ENCODE assay signal across 19 cellular contexts in the genomic region with DNA sequence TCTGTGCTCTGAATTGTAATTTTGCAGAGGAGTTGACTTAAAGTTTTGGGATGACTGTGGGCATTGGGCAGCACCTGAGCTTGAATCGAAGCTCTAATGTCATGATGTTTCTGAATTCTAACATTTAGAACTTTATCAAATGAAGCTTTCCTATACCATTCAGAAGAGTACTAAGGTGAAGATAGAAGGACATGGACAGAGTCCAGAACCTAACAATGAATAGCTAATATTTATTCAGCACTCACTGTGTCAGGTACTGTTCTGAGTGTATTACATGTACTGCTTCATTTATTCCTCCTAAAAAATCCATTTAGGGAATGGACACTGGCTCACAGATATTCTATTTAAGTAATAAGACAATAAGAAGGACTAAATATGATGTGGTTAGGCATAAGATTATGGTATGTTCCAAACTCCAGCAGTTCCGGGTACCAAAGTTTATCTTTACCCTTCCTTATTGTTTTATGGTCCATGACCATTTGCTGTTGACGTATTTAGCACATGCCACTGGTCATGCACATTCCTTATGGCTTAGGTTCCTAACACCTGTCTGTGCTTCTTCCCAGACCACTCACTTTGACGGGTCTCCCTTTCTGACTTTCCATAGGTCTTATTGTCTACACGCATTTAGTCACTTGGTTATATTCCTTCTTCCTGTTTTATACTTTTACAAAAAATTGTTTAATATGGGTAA.
"Had no signal": no experiment of that assay in that cellular context is flagged by ENCODE, and none has a peak within 500 bp of the region (broad histone marks: within the 10 kb centered on the region; RNA-seq: fewer than 3 reads in every experiment).

No MANE protein-coding gene starts in this region.

- H3K27ac ChIP-seq: ascending aorta, esophagus squamous epithelium, neutrophil, upper lobe of right lung had no signal

- H3K9me3 ChIP-seq: ascending aorta, esophagus squamous epithelium, neutrophil, upper lobe of right lung had no signal

- DNase-seq: activated CD4-positive, alpha-beta T cell treated with anti-CD3 and anti-CD28 coated beads, Interleukin-2, amount 10 ng/mL, durations not matched to agents 7 days and 5 days; activated CD4-positive, CD25-positive, alpha-beta regulatory T cell; activated CD8-positive, alpha-beta memory T cell treated with anti-CD3 and anti-CD28 coated beads for 24 hours; activated naive CD4-positive, alpha-beta T cell treated with Interleukin-2 at 50 U/mL for 16 hours; activated naive CD8-positive, alpha-beta T cell treated with anti-CD3 and anti-CD28 coated beads, Interleukin-2, amount 50 U/mL, for 24 hours; esophagus squamous epithelium; foreskin fibroblast; head of caudate nucleus; islet precursor cell; naive thymus-derived CD8-positive, alpha-beta T cell; right cardiac atrium; stimulated activated CD4-positive, alpha-beta T cell treated with anti-CD3 and anti-CD28 coated beads, Interleukin-12 subunit alpha, Interleukin-12 subunit beta, amount 100 ng/mL, for 4 hours; stimulated activated naive CD4-positive, alpha-beta T cell treated with Interleukin-2 at 50 U/mL for 16 hours; T-helper 2 cell; upper lobe of right lung had no signal

- H3K4me1 Mint-ChIP-seq: activated CD4-positive, alpha-beta T cell treated with anti-CD3 and anti-CD28 coated beads, Interleukin-2, amount 10 ng/mL, durations not matched to agents 7 days and 5 days; activated naive CD8-positive, alpha-beta T cell treated with anti-CD3 and anti-CD28 coated beads, Interleukin-2, amount 50 U/mL, for 24 hours had no signal

- H3K9me3 Mint-ChIP-seq: activated CD4-positive, alpha-beta T cell treated with anti-CD3 and anti-CD28 coated beads, Interleukin-2, amount 10 ng/mL, durations not matched to agents 7 days and 5 days had no signal

- ATAC-seq: activated naive CD8-positive, alpha-beta T cell treated with anti-CD3 and anti-CD28 coated beads, Interleukin-2, amount 50 U/mL, for 24 hours; naive thymus-derived CD8-positive, alpha-beta T cell; right cardiac atrium; upper lobe of right lung had no signal

- FAIRE-seq: TTC549 had no signal

- H3K4me3 ChIP-seq: ascending aorta, esophagus squamous epithelium, upper lobe of right lung had no signal

- H3K27me3 Mint-ChIP-seq: activated CD4-positive, alpha-beta T cell treated with anti-CD3 and anti-CD28 coated beads, Interleukin-2, amount 10 ng/mL, durations not matched to agents 7 days and 5 days; activated naive CD8-positive, alpha-beta T cell treated with anti-CD3 and anti-CD28 coated beads, Interleukin-2, amount 50 U/mL, for 24 hours; naive thymus-derived CD8-positive, alpha-beta T cell had no signal

- H3K27ac Mint-ChIP-seq: activated CD4-positive, alpha-beta T cell treated with anti-CD3 and anti-CD28 coated beads, Interleukin-2, amount 10 ng/mL, durations not matched to agents 7 days and 5 days; activated naive CD8-positive, alpha-beta T cell treated with anti-CD3 and anti-CD28 coated beads, Interleukin-2, amount 50 U/mL, for 24 hours; mesothelial cell of epicardium; naive thymus-derived CD8-positive, alpha-beta T cell had no signal

- H3K4me1 ChIP-seq: upper lobe of right lung had no signal

- H3K27me3 ChIP-seq: ascending aorta, esophagus squamous epithelium, neutrophil, upper lobe of right lung had no signal

- H3K36me3 ChIP-seq: neutrophil, upper lobe of right lung had no signal

- H3K4me3 Mint-ChIP-seq: activated CD4-positive, alpha-beta T cell treated with anti-CD3 and anti-CD28 coated beads, Interleukin-2, amount 10 ng/mL, durations not matched to agents 7 days and 5 days; activated naive CD8-positive, alpha-beta T cell treated with anti-CD3 and anti-CD28 coated beads, Interleukin-2, amount 50 U/mL, for 24 hours; mesothelial cell of epicardium; naive thymus-derived CD8-positive, alpha-beta T cell had no signal
